2 cellular contexts compared by ENCODE assay signal in genomic region chr7:102840404-102840803, GRCh38.
TF ChIP-seq lines count a peak whose summit lies in the region.

No MANE protein-coding gene starts in this region.

TF ChIP-seq in SK-N-SH treated with all-trans-retinoic acid at 6 μM for 48 hours, 23 proteins besides CTCF, POLR2A, EP300 and RAD21 (continued from another document):
- TF ChIP-seq PATZ1 (CRISPR knock-in tag; IDR thresholded peaks at IDR 0.05; ENCODE audit: borderline replicate concordance), result no peak
- no peak for TF ChIP-seq BACH2 (CRISPR knock-in tag; IDR thresholded peaks at IDR 0.05; ENCODE audit: borderline replicate concordance)
- peak; percentile 21; the same call in 1 of the 2 replicates for TF ChIP-seq ISL1 (CRISPR knock-in tag; IDR thresholded peaks at IDR 0.05)
- TF ChIP-seq ZFP3 (CRISPR knock-in tag; IDR thresholded peaks at IDR 0.05), result peak; percentile 51; the same call in 1 of the 2 replicates
- no peak for TF ChIP-seq TOX (CRISPR knock-in tag; IDR thresholded peaks at IDR 0.05; ENCODE audit: borderline replicate concordance)

TF ChIP-seq in SK-N-SH, 30 proteins besides CTCF, POLR2A, EP300 and RAD21 (continued from another document):
- TF ChIP-seq NFIC (IDR thresholded peaks at IDR 0.05; ENCODE audit: borderline replicate concordance) (no peak), RFX5 (IDR thresholded peaks at IDR 0.05; ENCODE audit: low read length) (no peak)
